ENCODE assay signal across 13 cellular contexts in the genomic region with DNA sequence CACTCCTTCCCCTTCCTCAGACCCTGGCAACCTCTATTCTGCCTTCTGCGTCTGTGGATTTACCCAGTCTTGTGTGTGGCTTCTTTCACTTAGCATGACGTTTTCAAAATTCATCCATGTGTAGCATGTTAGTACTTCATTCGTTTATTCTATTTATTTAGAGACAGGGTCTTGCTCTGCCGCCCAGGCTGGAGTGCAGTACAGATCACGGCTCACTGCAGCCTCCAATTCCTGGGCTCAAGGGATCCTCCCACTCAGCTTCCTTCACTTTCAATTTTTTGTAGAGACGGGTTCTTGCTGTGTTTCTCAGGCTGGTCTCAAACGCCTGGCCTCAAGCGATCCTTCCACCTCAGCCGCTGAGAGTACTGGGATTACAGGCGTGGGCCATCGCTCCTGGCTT. TPM values are rescaled to one million over a fixed set of nuclear protein-coding genes. Genes with fewer than 3 reads are reported as not detected.
A peak's percentile ranks its signal among the peaks of the same experiment; 100 is the strongest.
DNase-seq lines count a peak whose midpoint lies in the region; TF ChIP-seq lines count a peak whose summit lies in the region.
"Had no signal": no experiment of that assay in that cellular context is flagged by ENCODE, and none has a peak within 500 bp of the region (broad histone marks: within the 10 kb centered on the region; RNA-seq: fewer than 3 reads in every experiment).

No MANE protein-coding gene starts in this region.

- peaks cover 6 to 7% of the 10 kb centered on the region in 2 experiments for H3K4me1 Mint-ChIP-seq in H9
- H3K4me1 Mint-ChIP-seq in type B pancreatic cell (ENCODE audit: unreplicated experiment) = no peaks in the 10 kb centered on the region
- H3K4me1 Mint-ChIP-seq in activated naive CD8-positive, alpha-beta T cell treated with anti-CD3 and anti-CD28 coated beads for 36 hours = no peaks in the 10 kb centered on the region
- H3K4me1 Mint-ChIP-seq: B cell had no signal

- no peaks in the 10 kb centered on the region for H4K20me1 ChIP-seq in H9 (ENCODE audit: control insufficient read depth, insufficient read depth, insufficient read length)

- no peak overlapping the region for H3K9ac ChIP-seq in H9 (ENCODE audit: extremely low read depth, insufficient read length, low read length)

- H3K9me3 ChIP-seq in H9 (ENCODE audit: control insufficient read depth, low read depth, low read length) (no peaks in the 10 kb centered on the region), stomach (peaks cover 0 to 2% (median under 1%) of the 10 kb centered on the region in 4 donors)

- H3K4me1 ChIP-seq in H9 (ENCODE audit: insufficient read depth, low read length) = peaks cover under 1% of the 10 kb centered on the region; the same call in 1 of the 2 replicates
- H3K4me1 ChIP-seq in stomach = peaks cover 9 to 33% (median 22%) of the 10 kb centered on the region in 4 donors

- no peak overlapping the region for H4K5ac ChIP-seq in H9 (ENCODE audit: insufficient read length, low read depth, low read length)

- no peaks in the 10 kb centered on the region for H3K79me1 ChIP-seq in H9 (ENCODE audit: insufficient read depth, low read depth, low read length, poor library complexity, severe bottlenecking)

- H3K23me2 ChIP-seq in H9 (ENCODE audit: insufficient read length, low read depth, low read length, poor library complexity, severe bottlenecking) = no peaks in the 10 kb centered on the region

- no peak overlapping the region for H3K4ac ChIP-seq in H9 (ENCODE audit: low read depth, low read length)

- no peak overlapping the region for H3K4me2 ChIP-seq in H9 (ENCODE audit: insufficient read depth, insufficient read length, low read length)

- DNase-seq in DMS53 (lab: John Stamatoyannopoulos, UW) (peak; percentile 72), H9 (peak; percentile 14), left kidney (ENCODE audit: low read depth, low spot score) (peak; percentile 19), stomach (peak; percentile 14), NCI-H2107 (lab: John Stamatoyannopoulos, UW) (no peak), type B pancreatic cell (ENCODE audit: extremely low spot score, unreplicated experiment) (no peak)
- DNase-seq in activated naive CD8-positive, alpha-beta T cell treated with anti-CD3 and anti-CD28 coated beads for 36 hours = no peak
- DNase-seq: C1 segment of cervical spinal cord; Calu3; CD4-positive, alpha-beta T cell; DMS 273 treated with DMSO at 0.1 percent for 48 hours had no signal

- peaks cover 9 to 16% of the 10 kb centered on the region in 2 experiments; a peak in 4 of 5 replicates for H3K9me3 Mint-ChIP-seq in H9
- peaks cover 4% of the 10 kb centered on the region for H3K9me3 Mint-ChIP-seq in type B pancreatic cell
- no peaks in the 10 kb centered on the region for H3K9me3 Mint-ChIP-seq in activated naive CD8-positive, alpha-beta T cell treated with anti-CD3 and anti-CD28 coated beads for 36 hours

- H3K27me3 ChIP-seq in H9 (ENCODE audit: insufficient read depth, low read length) = no peaks in the 10 kb centered on the region
- H3K27me3 ChIP-seq in stomach = no peaks in the 10 kb centered on the region

- TF ChIP-seq POLR2A in stomach (IDR thresholded peaks at IDR 0.05) = no peak

- H3K27ac ChIP-seq in H9 (ENCODE audit: insufficient read length, low read depth, low read length) = no peak overlapping the region
- H3K27ac ChIP-seq in stomach = peak overlapping the region in 4 of 5 donors; percentile 3 to 94 (median 58)

- H4K91ac ChIP-seq in H9 (ENCODE audit: insufficient read length, low read depth, low read length) = no peak overlapping the region

- H3K56ac ChIP-seq in H9 (ENCODE audit: insufficient read length, low read depth, low read length) = no peak overlapping the region

- no peak overlapping the region for H2BK120ac ChIP-seq in H9 (ENCODE audit: low read depth, low read length, poor library complexity, severe bottlenecking)

- no peak overlapping the region for H2AK5ac ChIP-seq in H9 (ENCODE audit: insufficient read length, low read length)

- H3K27me3 Mint-ChIP-seq in H9 (ENCODE audit: low read depth) (no peaks in the 10 kb centered on the region), type B pancreatic cell (peaks cover 7% of the 10 kb centered on the region)
- no peaks in the 10 kb centered on the region for H3K27me3 Mint-ChIP-seq in activated naive CD8-positive, alpha-beta T cell treated with anti-CD3 and anti-CD28 coated beads for 36 hours
- H3K27me3 Mint-ChIP-seq: CD4-positive, alpha-beta T cell had no signal

- no peak overlapping the region for H2AFZ ChIP-seq in H9 (ENCODE audit: low read length)

- no peak overlapping the region for H4K8ac ChIP-seq in H9 (replicated peaks; ENCODE audit: insufficient read length, low read depth, low read length)

- H2BK12ac ChIP-seq in H9 (ENCODE audit: insufficient read length, low read depth, low read length) = no peak overlapping the region

- no peaks in the 10 kb centered on the region for H3K36me3 ChIP-seq in stomach

- intact Hi-C loops in stomach (cut with DNase I; ENCODE audit: low total_unique reads) = no loop called here

- H3K27ac Mint-ChIP-seq in H9 = peak overlapping the region in 1 of 3 experiments; percentile 63; a peak in 1 of 7 replicates
- no peak overlapping the region for H3K27ac Mint-ChIP-seq in type B pancreatic cell
- H3K27ac Mint-ChIP-seq in activated naive CD8-positive, alpha-beta T cell treated with anti-CD3 and anti-CD28 coated beads for 36 hours = no peak overlapping the region
- H3K27ac Mint-ChIP-seq: B cell; CD4-positive, alpha-beta T cell had no signal

- H2BK15ac ChIP-seq in H9 (ENCODE audit: low read depth, low read length) = no peak overlapping the region

- no peak overlapping the region for H2BK5ac ChIP-seq in H9 (ENCODE audit: insufficient read length, low read length)

- H3T11ph ChIP-seq in H9 (ENCODE audit: low read length) = no peak overlapping the region

- TF ChIP-seq CTCF in H9 (conservative IDR thresholded peaks at IDR 0.05) (no peak), stomach (IDR thresholded peaks at IDR 0.05) (no peak), type B pancreatic cell (conservative IDR thresholded peaks at IDR 0.05) (no peak)

- no peak overlapping the region for H3K23ac ChIP-seq in H9 (ENCODE audit: insufficient read length, low read depth, low read length)

- no peak overlapping the region for H3K14ac ChIP-seq in H9 (ENCODE audit: insufficient read depth, low read length)

- no peak overlapping the region for H3K4me3 Mint-ChIP-seq in H9
- H3K4me3 Mint-ChIP-seq in type B pancreatic cell = no peak overlapping the region
- H3K4me3 Mint-ChIP-seq in activated naive CD8-positive, alpha-beta T cell treated with anti-CD3 and anti-CD28 coated beads for 36 hours = no peak overlapping the region
- H3K4me3 Mint-ChIP-seq: B cell; CD4-positive, alpha-beta T cell had no signal

- no peak overlapping the region for H3K4me3 ChIP-seq in stomach
- H3K4me3 ChIP-seq: GM12878 had no signal

- H3K79me2 ChIP-seq in H9 (ENCODE audit: insufficient read depth, low read length) = no peaks in the 10 kb centered on the region

- H3K36me3 Mint-ChIP-seq in H9 (ENCODE audit: insufficient read depth in 1 of 3, low read depth in 3 of 3) (peaks cover 0 to 7% (median 4%) of the 10 kb centered on the region in 3 experiments; a peak in 4 of 7 replicates), type B pancreatic cell (peaks cover 14% of the 10 kb centered on the region)
- no peaks in the 10 kb centered on the region for H3K36me3 Mint-ChIP-seq in activated naive CD8-positive, alpha-beta T cell treated with anti-CD3 and anti-CD28 coated beads for 36 hours

- TF ChIP-seq EP300 in stomach (IDR thresholded peaks at IDR 0.05) = no peak

- H3K18ac ChIP-seq in H9 (ENCODE audit: insufficient read length, low read depth, low read length) = no peak overlapping the region

- no peak overlapping the region for H2BK20ac ChIP-seq in H9 (ENCODE audit: low read depth, low read length, poor library complexity, severe bottlenecking)

- WGBS in H9 (ENCODE audit: extremely low coverage, insufficient read length, low lambda C conversion rate) = no CpG with 5 or more reads among the region's 11 CpGs
- WGBS in stomach, 5 donors = 90 to 92% (median 91%) methylated on average over 11 of the region's 11 CpGs

RNA-seq across cellular contexts. Expression of gene B4GALNT3, which starts 37.0 kb away (rescaled TPM):
- 22.1 and 23.3 TPM in 2 replicates for total RNA-seq in H9 (2021)
- 100 to 1,000 TPM in 3 of 5 donors, 10 to 100 TPM in 2; 63.2 to 332 (median 246) TPM for total RNA-seq in stomach
- 10 to 100 TPM; 20.8 to 42.2 (median 37.7) TPM for polyA plus RNA-seq in stomach
- 32.5 and 103 TPM in 2 replicates for total RNA-seq in type B pancreatic cell (ENCODE audit: low replicate concordance)
- total RNA-seq in activated naive CD8-positive, alpha-beta T cell treated with anti-CD3 and anti-CD28 coated beads for 36 hours = 1 to 10 TPM in 1 of 2 experiments, under 1 TPM in 1; 0.66 to 1.1 TPM
- total RNA-seq: B cell had no signal

Comparison
In these comparisons a context has a peak if more than half of its experiments do, and no peak if none do; other contexts are left out.
1. DNase-seq: peak in DMS53 (single experiment), H9 (single experiment), left kidney (single experiment) and stomach (single experiment); none in NCI-H2107 (single experiment), type B pancreatic cell (single experiment) and activated naive CD8-positive, alpha-beta T cell treated with anti-CD3 and anti-CD28 coated beads for 36 hours (single experiment).
2. RNA of gene B4GALNT3, which starts 37.0 kb away (total RNA-seq): 63.2 to 332 TPM in stomach, 32.5 to 103 TPM in type B pancreatic cell and 22.1 to 23.3 TPM in H9; 0.66 to 1.1 TPM in activated naive CD8-positive, alpha-beta T cell treated with anti-CD3 and anti-CD28 coated beads for 36 hours; every median in the first group is over 10 times any median in the second.